In genomic region chr5:119387900-119388618, GRCh38 we compare ENCODE assay signal across 14 cellular contexts. TPM values are rescaled to one million over a fixed set of nuclear protein-coding genes. Genes with fewer than 3 reads are reported as not detected.
A peak's percentile ranks its signal among the peaks of the same experiment; 100 is the strongest.
DNase-seq lines count a peak whose midpoint lies in the region; TF ChIP-seq lines count a peak whose summit lies in the region.
"Had no signal": no experiment of that assay in that cellular context is flagged by ENCODE, and none has a peak within 500 bp of the region (broad histone marks: within the 10 kb centered on the region; RNA-seq: fewer than 3 reads in every experiment).

No MANE protein-coding gene starts in this region.

- DNase-seq in CD8-positive, alpha-beta memory T cell = no peak
- no peak for DNase-seq in chondrocyte (ENCODE audit: low spot score)
- DNase-seq in nephron progenitor cell = no peak
- no peak for DNase-seq in dedifferentiated amniotic fluid mesenchymal stem cell (ENCODE audit: extremely low spot score)
- DNase-seq in NCI-H82 treated with DMSO at 0.1 percent for 48 hours (lab: John Stamatoyannopoulos, UW; ENCODE audit: unreplicated experiment) = no peak
- DNase-seq in AG08396 (ENCODE audit: low spot score) = no peak
- DNase-seq: activated CD4-positive, alpha-beta T cell treated with anti-CD3 and anti-CD28 coated beads, Interleukin-2, amount 50 U/mL, for 48 hours; anterior cingulate cortex; gastrocnemius medialis; kidney; right cardiac atrium; SW 1271 had no signal

- no peaks in the 10 kb centered on the region for H3F3A ChIP-seq in OCI-LY1 (ENCODE audit: insufficient read depth, low read length)

- H3K4me1 ChIP-seq in CD8-positive, alpha-beta memory T cell (ENCODE audit: insufficient read depth, low read length) = peaks cover 63% of the 10 kb centered on the region
- H3K4me1 ChIP-seq in OCI-LY1 (ENCODE audit: insufficient read depth, low read length, severe bottlenecking) = peaks cover 74% of the 10 kb centered on the region
- H3K4me1 ChIP-seq: gastrocnemius medialis had no signal

- H3K9me3 ChIP-seq in CD8-positive, alpha-beta memory T cell (ENCODE audit: low read length) = no peaks in the 10 kb centered on the region
- no peaks in the 10 kb centered on the region for H3K9me3 ChIP-seq in OCI-LY1 (ENCODE audit: low read length)
- H3K9me3 ChIP-seq: gastrocnemius medialis had no signal

- POLR2A ChIA-PET in CD8-positive, alpha-beta memory T cell (lab: Charles Lee) = interaction anchor here (0.6 kb wide), 1 partner anchor 18 kb away, joined by 4 read pairs; no protein-coding TSS in a partner anchor

- H3K9ac ChIP-seq in OCI-LY1 (ENCODE audit: low read length) = no peak overlapping the region

- no peaks in the 10 kb centered on the region for H3K9me3 Mint-ChIP-seq in CD8-positive, alpha-beta memory T cell
- H3K9me3 Mint-ChIP-seq in chondrocyte (ENCODE audit: low read depth) (no peaks in the 10 kb centered on the region), nephron progenitor cell (no peaks in the 10 kb centered on the region)

- peaks cover 4 to 33% (median 9%) of the 10 kb centered on the region in 3 donors for H3K36me3 Mint-ChIP-seq in CD8-positive, alpha-beta memory T cell
- no peaks in the 10 kb centered on the region for H3K36me3 Mint-ChIP-seq in chondrocyte (ENCODE audit: low read depth)
- H3K36me3 Mint-ChIP-seq in nephron progenitor cell (ENCODE audit: low read depth) = peaks cover 7% of the 10 kb centered on the region

- TF ChIP-seq CTCF in OCI-LY1 (IDR thresholded peaks at IDR 0.05; ENCODE audit: low read length) (no peak), chondrocyte (IDR thresholded peaks at IDR 0.05) (no peak), nephron progenitor cell (IDR thresholded peaks at IDR 0.05) (no peak)

- peak overlapping the region; percentile 38 to 83 (median 64) for H3K27ac Mint-ChIP-seq in CD8-positive, alpha-beta memory T cell
- H3K27ac Mint-ChIP-seq in chondrocyte (ENCODE audit: unreplicated experiment) = peak overlapping the region; percentile 20
- peak overlapping the region; percentile 64 for H3K27ac Mint-ChIP-seq in nephron progenitor cell

- H2AFZ ChIP-seq in OCI-LY1 (ENCODE audit: low read length) = no peak overlapping the region

- no peak overlapping the region for H3K27ac ChIP-seq in CD8-positive, alpha-beta memory T cell (ENCODE audit: low read depth, low read length)
- H3K27ac ChIP-seq in OCI-LY1 (ENCODE audit: low read depth, low read length, poor library complexity, severe bottlenecking) = peak overlapping the region; percentile 28
- H3K27ac ChIP-seq: gastrocnemius medialis, HL-60 had no signal

- no peaks in the 10 kb centered on the region for H3K27me3 Mint-ChIP-seq in CD8-positive, alpha-beta memory T cell
- H3K27me3 Mint-ChIP-seq in chondrocyte (ENCODE audit: low read depth) (no peaks in the 10 kb centered on the region), nephron progenitor cell (ENCODE audit: low read depth, poor library complexity) (no peaks in the 10 kb centered on the region)

- no peaks in the 10 kb centered on the region for H4K20me1 ChIP-seq in OCI-LY1 (ENCODE audit: insufficient read depth, low read length)

- no peak overlapping the region for H3K4me3 ChIP-seq in CD8-positive, alpha-beta memory T cell (ENCODE audit: low read length)
- H3K4me3 ChIP-seq in OCI-LY1 (ENCODE audit: low read depth, low read length, poor library complexity, severe bottlenecking) = no peak overlapping the region
- H3K4me3 ChIP-seq: gastrocnemius medialis had no signal

- H3K4me3 Mint-ChIP-seq in CD8-positive, alpha-beta memory T cell = peak overlapping the region in 2 of 7 donors; percentile 18 to 33
- H3K4me3 Mint-ChIP-seq in chondrocyte (ENCODE audit: unreplicated experiment) (no peak overlapping the region), nephron progenitor cell (no peak overlapping the region)

- H3K27me3 ChIP-seq in CD8-positive, alpha-beta memory T cell (ENCODE audit: insufficient read depth, low read length, poor library complexity, severe bottlenecking) = no peaks in the 10 kb centered on the region
- H3K27me3 ChIP-seq in OCI-LY1 (ENCODE audit: insufficient read depth, low read length) = no peaks in the 10 kb centered on the region
- H3K27me3 ChIP-seq: gastrocnemius medialis had no signal

- peaks cover 75 to 97% (median 95%) of the 10 kb centered on the region in 3 donors for H3K4me1 Mint-ChIP-seq in CD8-positive, alpha-beta memory T cell
- H3K4me1 Mint-ChIP-seq in chondrocyte (ENCODE audit: low read depth) = peaks cover 69% of the 10 kb centered on the region
- peaks cover 52% of the 10 kb centered on the region for H3K4me1 Mint-ChIP-seq in nephron progenitor cell

- CTCF ChIA-PET in CD8-positive, alpha-beta memory T cell (lab: Charles Lee) = no interaction called here

- H3K36me3 ChIP-seq in CD8-positive, alpha-beta memory T cell (ENCODE audit: insufficient read depth, low read length) = peaks cover 4% of the 10 kb centered on the region
- H3K36me3 ChIP-seq in OCI-LY1 (ENCODE audit: insufficient read depth, low read length) = peaks cover 21% of the 10 kb centered on the region
- H3K36me3 ChIP-seq: gastrocnemius medialis had no signal

- H3K79me2 ChIP-seq in OCI-LY1 (ENCODE audit: insufficient read depth, low read length) = peaks cover 87% of the 10 kb centered on the region

- H3K4me2 ChIP-seq in OCI-LY1 (ENCODE audit: low read length) = no peak overlapping the region

- no peaks in the 10 kb centered on the region for H3K9me2 ChIP-seq in OCI-LY1 (ENCODE audit: low read depth, low read length)

RNA-seq across cellular contexts. Expression of gene TNFAIP8, which starts 32.2 kb away (rescaled TPM):
- total RNA-seq in CD8-positive, alpha-beta memory T cell = 100 to 1,000 TPM; 295 to 311 TPM
- 207 TPM for polyA plus RNA-seq in CD8-positive, alpha-beta memory T cell
- 15.0 to 22.3 TPM (median 19.5 TPM) in 3 replicates for total RNA-seq in chondrocyte

Comparison
In these comparisons a context has a peak if more than half of its experiments do, and no peak if none do; other contexts are left out.
1. RNA of gene TNFAIP8, which starts 32.2 kb away (total RNA-seq): 295 to 311 TPM in CD8-positive, alpha-beta memory T cell; 15.0 to 22.3 TPM in chondrocyte; every median in the first group is over 10 times any median in the second.
2. Peak in every context shown above with its lines, with median percentiles within 50 percentile points of each other: H3K27ac Mint-ChIP-seq.